In the genomic region with DNA sequence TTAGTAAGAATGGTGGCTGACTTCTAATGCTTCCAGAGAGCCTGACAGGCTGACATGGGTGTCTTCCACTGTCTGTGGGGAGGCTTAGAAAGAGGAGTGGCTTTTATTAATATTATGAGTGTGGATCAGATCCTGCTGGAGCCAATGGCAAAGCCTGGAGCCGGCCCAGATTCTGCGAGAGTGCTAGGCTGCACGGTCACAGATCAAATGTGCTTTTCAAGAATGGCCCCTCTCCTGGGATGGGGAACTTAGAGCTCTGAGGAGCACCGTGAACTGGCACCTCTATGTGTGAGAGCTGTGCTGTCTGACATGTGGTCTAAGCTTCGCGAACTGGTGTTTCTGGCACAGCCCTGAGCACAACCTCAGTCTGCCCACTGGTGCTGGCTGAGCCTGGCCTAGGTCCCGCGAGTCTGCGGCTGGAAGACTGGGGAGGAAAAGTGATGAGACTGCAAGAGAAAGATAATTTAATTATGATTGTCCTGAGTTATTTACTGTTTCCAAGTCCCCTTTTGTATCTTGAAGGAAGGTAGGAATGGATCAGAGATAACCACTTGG, we compare ENCODE assay signal across 19 cellular contexts.
A peak's percentile ranks its signal among the peaks of the same experiment; 100 is the strongest.
DNase-seq lines count a peak whose midpoint lies in the region; ATAC-seq, FAIRE-seq and TF ChIP-seq lines count a peak whose summit lies in the region.
"Had no signal": no experiment of that assay in that cellular context is flagged by ENCODE, and none has a peak within 500 bp of the region (broad histone marks: within the 10 kb centered on the region; RNA-seq: fewer than 3 reads in every experiment).

No MANE protein-coding gene starts in this region.

- intact Hi-C loops in left cardiac atrium (cut with DNase I) (no loop called here), heart left ventricle (cut with DNase I) (no loop called here), Panc1 (cut with micrococcal nuclease; ENCODE audit: unreplicated experiment) (no loop called here), pancreas (cut with DNase I) (no loop called here)

- H3K27me3 Mint-ChIP-seq in nephron (ENCODE audit: low read depth), result peaks cover 3% of the 10 kb centered on the region

- in situ Hi-C loops in Panc1 (cut with HindIII; ENCODE audit: low pct_unique_long_range_greater_than_20kb, low sequenced_read_pairs), result no loop called here

- no peak for TF ChIP-seq POLR2A in heart left ventricle (IDR thresholded peaks at IDR 0.05)

- H3K4me2 ChIP-seq in skeletal muscle satellite cell (ENCODE audit: low read length), result peak overlapping the region; percentile 8
- H3K4me2 ChIP-seq: KMS-11 had no signal

- TF ChIP-seq CTCF in heart left ventricle (IDR thresholded peaks at IDR 0.05) (no peak), Panc1 (IDR thresholded peaks at IDR 0.05) (no peak), nephron (IDR thresholded peaks at IDR 0.05; ENCODE audit: unreplicated experiment in 3 of 3) (no peak), pancreas (IDR thresholded peaks at IDR 0.05) (no peak)

- POLR2A ChIA-PET in Panc1 (lab: Charles Lee), result no interaction called here

- no peak for FAIRE-seq in pancreas (lab: Jason Lieb, UNC)
- FAIRE-seq: D721Med, GM12891, GM18507, H1 had no signal

- H3K27ac ChIP-seq in heart left ventricle, result peak overlapping the region in 2 of 12 donors; percentile 12 to 37
- H3K27ac ChIP-seq in Panc1 (ENCODE audit: low read length), result peak overlapping the region; percentile 72
- H3K27ac ChIP-seq in pancreas, result no peak overlapping the region
- H3K27ac ChIP-seq: KMS-11, SJCRH30 had no signal

- H3K36me3 ChIP-seq in heart left ventricle, result peaks cover 0 to 17% (median 0%) of the 10 kb centered on the region in 9 donors
- H3K36me3 ChIP-seq in Panc1 (ENCODE audit: control insufficient read depth, insufficient read depth, low read length), result peaks cover under 1% of the 10 kb centered on the region; the same call in 1 of the 2 replicates
- peaks cover 33% of the 10 kb centered on the region for H3K36me3 ChIP-seq in skeletal muscle satellite cell (ENCODE audit: insufficient read depth, low read length)
- H3K36me3 ChIP-seq in pancreas, result no peaks in the 10 kb centered on the region

- H3K4me3 ChIP-seq in heart left ventricle (no peak overlapping the region), Panc1 (ENCODE audit: low read depth in 2 of 2, low read length in 2 of 2) (no peak overlapping the region), skeletal muscle satellite cell (ENCODE audit: low read length) (no peak overlapping the region), pancreas (no peak overlapping the region)
- H3K4me3 ChIP-seq: SJCRH30 had no signal

- H3K4me3 Mint-ChIP-seq in nephron, result no peak overlapping the region
- H3K4me3 Mint-ChIP-seq: CD8-positive, alpha-beta memory T cell had no signal

- H3K36me3 Mint-ChIP-seq in nephron (ENCODE audit: low read depth), result peaks cover 9% of the 10 kb centered on the region
- H3K36me3 Mint-ChIP-seq: CD8-positive, alpha-beta memory T cell had no signal

- ATAC-seq in left cardiac atrium, result peak; percentile 29 to 61
- ATAC-seq in heart left ventricle, result no peak
- peak; percentile 35 for ATAC-seq in Panc1
- no peak for ATAC-seq in pancreas

- peaks cover 4 to 59% (median 44%) of the 10 kb centered on the region in 12 donors for H3K4me1 ChIP-seq in heart left ventricle
- peaks cover 83% of the 10 kb centered on the region for H3K4me1 ChIP-seq in Panc1 (ENCODE audit: control insufficient read depth, insufficient read depth, low read length)
- H3K4me1 ChIP-seq in skeletal muscle satellite cell (ENCODE audit: control insufficient read depth, insufficient read depth, low read length), result peaks cover 51% of the 10 kb centered on the region
- H3K4me1 ChIP-seq in pancreas, result no peaks in the 10 kb centered on the region

- no TSS peak for BruUV-seq in Panc1 (replicated peaks; lab: Mats Ljungman, UMichigan)

- H3K27me3 ChIP-seq in heart left ventricle (no peaks in the 10 kb centered on the region), Panc1 (ENCODE audit: control insufficient read depth, insufficient read depth, low read length) (no peaks in the 10 kb centered on the region), skeletal muscle satellite cell (ENCODE audit: control insufficient read depth, insufficient read depth, low read length) (no peaks in the 10 kb centered on the region), pancreas (no peaks in the 10 kb centered on the region)
- H3K27me3 ChIP-seq: SJCRH30 had no signal

- peaks cover 12% of the 10 kb centered on the region for H3K9me3 Mint-ChIP-seq in nephron

- peaks cover 64% of the 10 kb centered on the region for H3K4me1 Mint-ChIP-seq in nephron
- H3K4me1 Mint-ChIP-seq: CD8-positive, alpha-beta memory T cell had no signal

- H3K9me3 ChIP-seq in heart left ventricle, result peaks cover 0 to 5% (median 0%) of the 10 kb centered on the region in 12 donors
- no peaks in the 10 kb centered on the region for H3K9me3 ChIP-seq in Panc1 (ENCODE audit: control insufficient read depth, insufficient read depth, low read depth, low read length)
- no peaks in the 10 kb centered on the region for H3K9me3 ChIP-seq in skeletal muscle satellite cell (replicated peaks; ENCODE audit: low read length)
- no peaks in the 10 kb centered on the region for H3K9me3 ChIP-seq in pancreas
- H3K9me3 ChIP-seq: SJCRH30 had no signal

- peak overlapping the region; percentile 17 to 69 (median 19) for H3K27ac Mint-ChIP-seq in nephron
- H3K27ac Mint-ChIP-seq: CD8-positive, alpha-beta memory T cell had no signal

- WGBS in heart left ventricle, 4 donors, result 68 to 79% (median 75%) methylated on average over 9 of the region's 9 CpGs
- 90 to 93% methylated on average over 9 of the region's 9 CpGs for WGBS in pancreas, 2 donors

- no peak overlapping the region for H3K9ac ChIP-seq in skeletal muscle satellite cell (ENCODE audit: low read depth, low read length)
- H3K9ac ChIP-seq: KMS-11 had no signal

- CTCF ChIA-PET in Panc1 (lab: Charles Lee), result no interaction called here

- DNase-seq in left cardiac atrium (no peak), heart left ventricle (no peak), Panc1 (ENCODE audit: low read depth, low spot score) (no peak), pancreas (no peak), ureter (ENCODE audit: low spot score) (no peak), hippocampal formation (lab: John Stamatoyannopoulos, UW) (no peak)
- DNase-seq: C1 segment of cervical spinal cord; CD8-positive, alpha-beta memory T cell; NCI-H187; NCI-H226; NCI-H524; SJCRH30 had no signal

Comparison
In these comparisons a context has a peak if more than half of its experiments do, and no peak if none do; other contexts are left out.
1. ATAC-seq: peak in left cardiac atrium (2 of 2) and Panc1 (single experiment); none in heart left ventricle (0 of 4) and pancreas (0 of 4).